Comparison of ENCODE assay signal across 22 cellular contexts in the genomic region with DNA sequence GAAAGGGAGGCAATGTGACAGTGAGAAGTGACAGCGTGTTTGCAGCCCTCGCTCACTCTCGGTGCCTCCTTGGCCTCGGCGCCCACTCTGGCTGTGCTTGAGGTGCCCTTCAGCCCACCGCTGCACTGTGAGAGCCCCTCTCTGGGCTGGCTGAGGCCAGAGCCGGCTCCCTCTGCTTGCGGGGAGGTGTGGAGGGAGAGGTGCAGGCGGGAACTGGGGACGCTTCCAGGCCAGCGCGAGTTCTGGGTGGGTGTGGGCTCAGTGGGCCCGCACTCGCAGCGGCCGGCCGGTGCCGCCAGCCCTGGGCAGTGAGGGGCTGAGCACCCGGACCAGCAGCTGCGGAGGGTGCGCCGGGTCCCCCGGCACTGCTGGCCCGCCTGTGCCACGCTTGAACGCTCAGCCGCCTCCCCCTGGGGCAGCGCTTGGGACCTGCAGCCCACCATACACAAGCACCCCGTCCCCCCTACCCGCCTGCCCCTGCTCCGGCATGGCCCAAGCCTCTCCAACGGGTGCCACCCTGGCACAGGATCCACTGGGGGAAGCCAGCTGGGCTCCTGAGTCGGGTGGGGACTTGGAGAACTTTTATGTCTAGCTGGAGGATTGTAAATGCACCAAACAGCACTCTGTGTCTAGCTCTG.
"Had no signal": no experiment of that assay in that cellular context is flagged by ENCODE, and none has a peak within 500 bp of the region (broad histone marks: within the 10 kb centered on the region; RNA-seq: fewer than 3 reads in every experiment).

No MANE protein-coding gene starts in this region.

- H3K27me3 ChIP-seq: dorsolateral prefrontal cortex, esophagus muscularis mucosa, foreskin keratinocyte, gastroesophageal sphincter, heart left ventricle, hepatocyte had no signal

- H3K36me3 Mint-ChIP-seq: immature natural killer cell had no signal

- FAIRE-seq: colon, endothelial cell of umbilical vein, frontal cortex had no signal

- DNase-seq: dermis blood vessel endothelial cell; dorsolateral prefrontal cortex; effector CD4-positive, alpha-beta T cell; effector memory CD4-positive, alpha-beta T cell; foreskin keratinocyte; hypothalamus; immature natural killer cell; islet precursor cell; left colon; left ventricle myocardium inferior; lower lobe of right lung; mesendoderm; midbrain had no signal

- H3K27ac ChIP-seq: coronary artery, dorsolateral prefrontal cortex, esophagus muscularis mucosa, foreskin keratinocyte, gastroesophageal sphincter, heart left ventricle, hepatocyte, left ventricle myocardium inferior, lower lobe of right lung had no signal

- H3K4me2 ChIP-seq: hepatocyte had no signal

- H3K4me1 Mint-ChIP-seq: immature natural killer cell had no signal

- H3K9me3 ChIP-seq: esophagus muscularis mucosa, gastroesophageal sphincter, heart left ventricle, left ventricle myocardium inferior, lower lobe of right lung had no signal

- H2AFZ ChIP-seq: hepatocyte had no signal

- ATAC-seq: foreskin keratinocyte, gastroesophageal sphincter, left colon, left lobe of liver had no signal

- H3K36me3 ChIP-seq: esophagus muscularis mucosa, gastroesophageal sphincter, heart left ventricle, left ventricle myocardium inferior, lower lobe of right lung had no signal

- H3K4me3 Mint-ChIP-seq: immature natural killer cell had no signal

- H3K27ac Mint-ChIP-seq: immature natural killer cell had no signal

- H3K4me3 ChIP-seq: coronary artery, dorsolateral prefrontal cortex, esophagus muscularis mucosa, gastroesophageal sphincter, heart left ventricle, hepatocyte, left ventricle myocardium inferior, lower lobe of right lung had no signal

- H3K4me1 ChIP-seq: esophagus muscularis mucosa, foreskin keratinocyte, heart left ventricle, left ventricle myocardium inferior, lower lobe of right lung had no signal
